In the genomic region with DNA sequence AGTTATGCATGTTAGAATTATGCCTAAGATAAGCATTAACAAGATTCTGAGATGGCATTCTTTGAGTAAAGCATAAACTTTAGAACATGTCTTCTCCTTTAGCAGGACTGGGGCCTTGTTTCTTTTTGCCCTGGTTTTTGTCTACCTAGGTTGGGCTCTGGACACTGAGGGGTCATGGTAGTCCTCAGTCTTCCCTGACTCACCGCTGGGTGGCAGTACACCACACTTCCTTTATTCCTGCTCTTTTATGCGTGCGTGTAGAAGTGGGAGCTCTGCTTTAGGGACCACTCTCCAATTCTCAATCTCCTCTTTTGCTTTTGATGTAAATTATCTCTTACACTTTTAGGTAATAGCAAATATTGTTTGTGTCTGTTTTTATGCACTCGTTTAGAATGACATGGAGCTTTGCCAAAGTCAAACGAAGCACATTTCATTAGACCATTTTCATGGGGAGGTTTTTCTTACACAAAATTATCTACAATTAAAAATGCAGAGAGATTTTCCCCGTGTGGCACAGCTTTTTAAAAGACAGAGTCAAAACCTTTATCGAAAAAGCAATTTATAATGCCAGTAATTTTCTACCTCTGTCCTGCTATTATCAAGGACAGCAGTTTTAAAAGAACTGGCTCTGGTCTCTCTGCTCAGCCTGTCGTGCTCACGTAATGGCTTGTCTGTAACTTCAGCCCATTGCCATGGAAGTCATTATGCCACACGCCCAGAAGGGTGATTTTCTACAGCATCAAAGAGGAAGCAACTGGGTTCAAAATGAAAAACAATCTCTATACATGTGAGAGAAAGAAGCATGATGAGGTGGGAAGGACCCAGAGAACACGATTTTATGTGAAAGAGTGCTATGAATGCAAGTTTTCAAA, we compare ENCODE assay signal across 8 cellular contexts.
DNase-seq lines count a peak whose midpoint lies in the region; ATAC-seq and TF ChIP-seq lines count a peak whose summit lies in the region.

No MANE protein-coding gene starts in this region.

- no peak for ATAC-seq in HG03045 (IDR thresholded peaks at IDR 0.05; ENCODE audit: unreplicated experiment)

- no peaks in the 10 kb centered on the region for H4K20me1 ChIP-seq in DOHH2 (ENCODE audit: control insufficient read depth, insufficient read depth, low read depth, low read length)

- H3F3A ChIP-seq in DOHH2 (ENCODE audit: control insufficient read depth, insufficient read depth) = 0 out of 2 replicates have a peak, but pooled peaks cover 2% of the 10 kb centered on the region

- H3K4me2 ChIP-seq in DOHH2 (ENCODE audit: low read length) = peak overlapping the region; percentile 47

- H3K4me1 ChIP-seq in DOHH2 (ENCODE audit: control insufficient read depth, low read length) = peaks cover 29% of the 10 kb centered on the region

- H3K4me3 ChIP-seq in DOHH2 (ENCODE audit: low read length) = peak overlapping the region; percentile 3; the same call in 1 of the 2 replicates

- H3K27ac ChIP-seq in DOHH2 (ENCODE audit: low read depth, low read length) = peak overlapping the region; percentile 16; the same call in 1 of the 2 replicates

- no peaks in the 10 kb centered on the region for H3K79me2 ChIP-seq in DOHH2 (ENCODE audit: control insufficient read depth, low read length)

- DNase-seq in HCEC 1CT (peak; percentile 10), NCI-H345 treated with DMSO at 0.1 percent for 48 hours (lab: John Stamatoyannopoulos, UW; ENCODE audit: unreplicated experiment) (peak; percentile 2), lung microvascular endothelial cell (ENCODE audit: low read depth in 2 of 2) (peak; percentile 80 to 92)
- peak; percentile 77 to 82 for DNase-seq in activated CD4-positive, alpha-beta T cell treated with anti-CD3 and anti-CD28 coated beads, Interleukin-2, amount 50 U/mL, for 48 hours
- peak; percentile 63 for DNase-seq in effector CD4-positive, alpha-beta T cell
- peak; percentile 49 for DNase-seq in stimulated activated CD8-positive, alpha-beta memory T cell treated with anti-CD3 and anti-CD28 coated beads, Interleukin-12 subunit alpha, Interleukin-12 subunit beta, amount 100 ng/mL, for 4 hours (ENCODE audit: low read depth)

- no peaks in the 10 kb centered on the region for H3K9me3 ChIP-seq in DOHH2 (ENCODE audit: control insufficient read depth, insufficient read depth, low read length)

- no peaks in the 10 kb centered on the region for H3K9me2 ChIP-seq in DOHH2 (replicated peaks; ENCODE audit: control insufficient read depth, low read length)

- H3K27me3 ChIP-seq in DOHH2 (ENCODE audit: control insufficient read depth, low read length) = no peaks in the 10 kb centered on the region

- peak; percentile 84 for TF ChIP-seq CTCF in DOHH2 (IDR thresholded peaks at IDR 0.05; ENCODE audit: low read depth, low read length, poor library complexity, severe bottlenecking)

- no peaks in the 10 kb centered on the region for H3K36me3 ChIP-seq in DOHH2 (ENCODE audit: control insufficient read depth, low read length)

Comparison
In these comparisons a context has a peak if more than half of its experiments do, and no peak if none do; other contexts are left out.
1. DNase-seq: peak in every context shown above with its lines; median percentile 86 in lung microvascular endothelial cell; 80 in activated CD4-positive, alpha-beta T cell treated with anti-CD3 and anti-CD28 coated beads, Interleukin-2, amount 50 U/mL, for 48 hours; 63 in effector CD4-positive, alpha-beta T cell; 49 in stimulated activated CD8-positive, alpha-beta memory T cell treated with anti-CD3 and anti-CD28 coated beads, Interleukin-12 subunit alpha, Interleukin-12 subunit beta, amount 100 ng/mL, for 4 hours; 10 in HCEC 1CT; 2 in NCI-H345 treated with DMSO at 0.1 percent for 48 hours.